12 cellular contexts compared by ENCODE assay signal in the genomic region with DNA sequence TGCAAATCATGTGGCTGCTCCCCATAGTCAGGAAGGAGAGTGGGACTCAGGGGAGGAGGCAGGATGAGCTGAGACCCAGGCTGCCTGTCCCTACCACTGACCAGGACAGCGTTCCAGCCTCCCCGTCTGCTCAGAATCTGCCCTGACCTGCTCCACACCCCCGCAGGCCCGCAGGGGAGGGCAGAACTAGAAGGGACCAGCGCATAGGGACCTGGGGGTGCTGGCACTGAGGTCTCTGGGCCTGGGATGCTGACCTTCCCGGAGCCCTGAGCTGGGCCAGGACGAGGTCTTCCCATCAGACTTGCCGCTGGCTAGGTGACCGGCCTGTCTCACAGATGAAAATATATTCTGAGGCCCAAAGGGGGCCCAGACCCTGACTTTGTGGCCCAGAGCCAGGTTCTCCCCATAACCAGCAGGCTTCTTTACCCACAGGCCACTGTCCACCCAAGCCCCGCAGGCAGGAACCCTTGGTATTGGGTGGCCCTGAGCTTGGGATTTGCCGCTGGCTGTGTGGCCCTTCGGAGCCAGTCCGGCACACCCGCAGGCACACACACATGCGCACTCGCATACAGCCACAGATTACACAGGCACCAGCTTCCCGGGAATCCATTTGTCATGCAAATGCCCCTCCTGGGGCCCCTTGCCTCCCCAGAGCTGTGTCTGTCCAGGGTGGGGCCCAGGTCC. TPM values are rescaled to one million over a fixed set of nuclear protein-coding genes. Genes with fewer than 3 reads are reported as not detected.
DNase-seq lines count a peak whose midpoint lies in the region; ATAC-seq, FAIRE-seq and TF ChIP-seq lines count a peak whose summit lies in the region.
"Had no signal": no experiment of that assay in that cellular context is flagged by ENCODE, and none has a peak within 500 bp of the region (broad histone marks: within the 10 kb centered on the region; RNA-seq: fewer than 3 reads in every experiment).

No MANE protein-coding gene starts in this region.

- WGBS in A549 (ENCODE audit: missing lambda C conversion rate) = 96% methylated on average over 5 of the region's 17 CpGs
- 86% methylated on average over 14 of the region's 17 CpGs for WGBS in esophagus muscularis mucosa

- H3K27me3 Mint-ChIP-seq in activated CD4-positive, alpha-beta memory T cell treated with anti-CD3 and anti-CD28 coated beads, Interleukin-2, amount 10 ng/mL, durations not matched to agents 7 days and 5 days = no peaks in the 10 kb centered on the region

- no peak for TF ChIP-seq CTCF in A549 (IDR thresholded peaks at IDR 0.05)
- no peak for TF ChIP-seq CTCF in esophagus muscularis mucosa (IDR thresholded peaks at IDR 0.05)

- ATAC-seq in A549 (no peak), HG03045 (IDR thresholded peaks at IDR 0.05; ENCODE audit: unreplicated experiment) (no peak)
- ATAC-seq: foreskin keratinocyte had no signal

- H3K9ac ChIP-seq in mucosa of rectum (ENCODE audit: low read depth in 1 of 2, low read length in 2 of 2) = peak overlapping the region; percentile 47 to 94

- H3K4me3 Mint-ChIP-seq in activated CD4-positive, alpha-beta memory T cell treated with anti-CD3 and anti-CD28 coated beads, Interleukin-2, amount 10 ng/mL, durations not matched to agents 7 days and 5 days = no peak overlapping the region
- H3K4me3 Mint-ChIP-seq: nephron progenitor cell had no signal

- H3K4me1 Mint-ChIP-seq in activated CD4-positive, alpha-beta memory T cell treated with anti-CD3 and anti-CD28 coated beads, Interleukin-2, amount 10 ng/mL, durations not matched to agents 7 days and 5 days = peaks cover 15% of the 10 kb centered on the region

- no peaks in the 10 kb centered on the region for H3K27me3 ChIP-seq in H7 (ENCODE audit: control insufficient read depth, insufficient read depth, low read length)
- H3K27me3 ChIP-seq in mucosa of rectum (ENCODE audit: control insufficient read depth in 2 of 2, insufficient read depth in 2 of 2, low read length in 2 of 2) = no peaks in the 10 kb centered on the region
- H3K27me3 ChIP-seq in esophagus muscularis mucosa = no peaks in the 10 kb centered on the region
- H3K27me3 ChIP-seq: BE2C, foreskin keratinocyte had no signal

- H3K9me3 ChIP-seq in A549 = no peaks in the 10 kb centered on the region
- H3K9me3 ChIP-seq in mucosa of rectum (ENCODE audit: control insufficient read depth in 2 of 2, low read length in 2 of 2) = no peaks in the 10 kb centered on the region
- no peaks in the 10 kb centered on the region for H3K9me3 ChIP-seq in esophagus muscularis mucosa
- H3K9me3 ChIP-seq: BE2C had no signal

- TF ChIP-seq RAD21 in A549 (conservative IDR thresholded peaks at IDR 0.05 in 1 of 2, IDR thresholded peaks at IDR 0.05 in 1 of 2) = no peak

- H3K27ac ChIP-seq in A549 (peak overlapping the region; percentile 91 to 93; a peak in 3 of 6 replicates), mucosa of rectum (ENCODE audit: low read depth in 2 of 2, low read length in 2 of 2) (peak overlapping the region; percentile 98 to 100), esophagus muscularis mucosa (replicated peaks in 1 of 4) (no peak overlapping the region)
- H3K27ac ChIP-seq: foreskin keratinocyte had no signal

- no peak for TF ChIP-seq POLR2A in A549 (IDR thresholded peaks at IDR 0.05; ENCODE audit: low read length)
- no peak for TF ChIP-seq POLR2A in esophagus muscularis mucosa (IDR thresholded peaks at IDR 0.05; ENCODE audit: low read depth)

- intact Hi-C loops in esophagus muscularis mucosa (cut with DNase I) = no loop called here

- H3K36me3 Mint-ChIP-seq in activated CD4-positive, alpha-beta memory T cell treated with anti-CD3 and anti-CD28 coated beads, Interleukin-2, amount 10 ng/mL, durations not matched to agents 7 days and 5 days (ENCODE audit: low read depth) = no peaks in the 10 kb centered on the region

- peak overlapping the region; percentile 88 for H3K27ac Mint-ChIP-seq in activated CD4-positive, alpha-beta memory T cell treated with anti-CD3 and anti-CD28 coated beads, Interleukin-2, amount 10 ng/mL, durations not matched to agents 7 days and 5 days
- H3K27ac Mint-ChIP-seq: nephron progenitor cell had no signal

- H3K4me3 ChIP-seq in A549 (no peak overlapping the region), H7 (ENCODE audit: insufficient read depth, low read depth, low read length) (no peak overlapping the region), mucosa of rectum (ENCODE audit: low read length in 2 of 2) (peak overlapping the region; percentile 37 to 84), esophagus muscularis mucosa (no peak overlapping the region)

- POLR2A ChIA-PET in A549 (lab: Yijun Ruan, JAX) = no interaction called here
- POLR2A ChIA-PET in activated CD4-positive, alpha-beta memory T cell treated with anti-CD3 and anti-CD28 coated beads, Interleukin-2, amount 10 ng/mL, durations not matched to agents 7 days and 5 days (lab: Charles Lee) = interaction anchor here (1.1 to 1.9 kb wide), 4 partner anchors 10 to 14 kb away, joined by 5 to 15 read pairs (median 6); a partner anchor contains a TSS

- CTCF ChIA-PET in A549 (lab: Yijun Ruan, JAX) = interaction anchor here (1.1 to 1.4 kb wide), 3 partner anchors 10 to 84 kb away, joined by 3 to 4 read pairs (median 4); no protein-coding TSS in a partner anchor
- CTCF ChIA-PET in activated CD4-positive, alpha-beta memory T cell treated with anti-CD3 and anti-CD28 coated beads, Interleukin-2, amount 10 ng/mL, durations not matched to agents 7 days and 5 days (lab: Charles Lee) = interaction anchor here (0.8 kb wide), 1 partner anchor 84 kb away, joined by 3 read pairs; no protein-coding TSS in a partner anchor

- no peak for FAIRE-seq in A549 (lab: Jason Lieb, UNC)

- DNase-seq in A549 (ENCODE audit: low read depth in 1 of 2, low spot score in 1 of 2) = no peak
- DNase-seq in H7 = peak; percentile 82
- DNase-seq in activated CD4-positive, alpha-beta memory T cell treated with anti-CD3 and anti-CD28 coated beads, Interleukin-2, amount 10 ng/mL, durations not matched to agents 7 days and 5 days = no peak
- DNase-seq in esophagus muscularis mucosa (ENCODE audit: extremely low spot score) = no peak
- DNase-seq in stimulated activated CD4-positive, alpha-beta T cell treated with anti-CD3 and anti-CD28 coated beads, Interleukin-1b, Interleukin-23, amount 100 ng/mL, for 48 hours = no peak
- DNase-seq in AG20443 (ENCODE audit: low spot score) = no peak
- DNase-seq: BE2C, foreskin keratinocyte, islet precursor cell, nephron progenitor cell had no signal

- no peak overlapping the region for H3K4me2 ChIP-seq in A549

- no peak for TF ChIP-seq EP300 in A549 (IDR thresholded peaks at IDR 0.05)
- no peak for TF ChIP-seq EP300 in esophagus muscularis mucosa (IDR thresholded peaks at IDR 0.05)

- H3K4me1 ChIP-seq in A549 (peaks cover 47% of the 10 kb centered on the region), mucosa of rectum (ENCODE audit: control insufficient read depth in 2 of 2, insufficient read depth in 2 of 2, low read length in 2 of 2) (peaks cover 37 to 42% of the 10 kb centered on the region in 2 donors), esophagus muscularis mucosa (peaks cover 1 to 10% (median 3%) of the 10 kb centered on the region in 4 donors)

- H3K36me3 ChIP-seq in H7 (replicated peaks; ENCODE audit: control insufficient read depth, insufficient read depth, low read length) = no peaks in the 10 kb centered on the region
- no peaks in the 10 kb centered on the region for H3K36me3 ChIP-seq in mucosa of rectum (ENCODE audit: control insufficient read depth in 2 of 2, insufficient read depth in 2 of 2, low read length in 2 of 2)
- no peaks in the 10 kb centered on the region for H3K36me3 ChIP-seq in esophagus muscularis mucosa
- H3K36me3 ChIP-seq: BE2C had no signal

- H3K9me3 Mint-ChIP-seq in activated CD4-positive, alpha-beta memory T cell treated with anti-CD3 and anti-CD28 coated beads, Interleukin-2, amount 10 ng/mL, durations not matched to agents 7 days and 5 days = peaks cover 3% of the 10 kb centered on the region
- H3K9me3 Mint-ChIP-seq: nephron progenitor cell had no signal

TF ChIP-seq in A549, 52 proteins besides CTCF, POLR2A, EP300 and RAD21 (continues in another document):
- TF ChIP-seq EHF (CRISPR knock-in tag; IDR thresholded peaks at IDR 0.05) (no peak), JUNB (IDR thresholded peaks at IDR 0.05) (no peak), ZSCAN20 (CRISPR knock-in tag; IDR thresholded peaks at IDR 0.05) (no peak), HOXB5 (CRISPR knock-in tag; IDR thresholded peaks at IDR 0.05) (no peak), EHMT2 (IDR thresholded peaks at IDR 0.05; ENCODE audit: low read depth) (no peak)

RNA-seq across cellular contexts. Expression of a gene that starts 13.8 kb away (rescaled TPM):
- polyA plus RNA-seq in A549 (2011; rRNA removed) = 3.8 and 4.4 TPM in 2 replicates
- polyA plus RNA-seq in A549 (2012; cell fraction: cytosol; rRNA removed) = 17.0 and 25.0 TPM in 2 replicates
- 45.2 and 46.5 TPM in 2 replicates for polyA plus RNA-seq in A549 (2012; cell fraction: nucleus; rRNA removed)
- polyA plus RNA-seq in A549 (2017; fragmentation: RNase III; extraction: RNeasy Plus Mini Kit Qiagen cat#74134 plus additional on column Dnase treatment) = 10.3 to 11.3 TPM (median 11.2 TPM) in 3 replicates
- 1.6 and 3.0 TPM in 2 replicates for polyA minus RNA-seq in A549 (2011; rRNA and poly(A)+ RNA removed)
- total RNA-seq in H7 (2014; rRNA removed; shearing (Covaris generic)) = 71.2 and 79.7 TPM in 2 replicates
- total RNA-seq in activated CD4-positive, alpha-beta memory T cell treated with anti-CD3 and anti-CD28 coated beads, Interleukin-2, amount 10 ng/mL, durations not matched to agents 7 days and 5 days = 10 to 100 TPM; 60.1 to 62.3 TPM
- total RNA-seq in esophagus muscularis mucosa = 100 to 1,000 TPM in 1 of 4 donors, 10 to 100 TPM in 3; 36.1 to 106 (median 56.5) TPM

RNA-seq across cellular contexts. Expression of a gene that starts 28.3 kb away (rescaled TPM):
- 14.4 and 15.1 TPM in 2 replicates for polyA plus RNA-seq in A549 (2011; rRNA removed)
- polyA plus RNA-seq in A549 (2012; cell fraction: cytosol; rRNA removed) = 44.0 and 51.4 TPM in 2 replicates
- polyA plus RNA-seq in A549 (2012; cell fraction: nucleus; rRNA removed) = 63.9 and 67.7 TPM in 2 replicates
- 18.7 to 20.6 TPM (median 18.7 TPM) in 3 replicates for polyA plus RNA-seq in A549 (2017; fragmentation: RNase III; extraction: RNeasy Plus Mini Kit Qiagen cat#74134 plus additional on column Dnase treatment)
- 3.6 TPM in 2 replicates for polyA minus RNA-seq in A549 (2011; rRNA and poly(A)+ RNA removed)
- total RNA-seq in H7 (2014; rRNA removed; shearing (Covaris generic)) = 22.8 and 45.6 TPM in 2 replicates
- total RNA-seq in activated CD4-positive, alpha-beta memory T cell treated with anti-CD3 and anti-CD28 coated beads, Interleukin-2, amount 10 ng/mL, durations not matched to agents 7 days and 5 days = 10 to 100 TPM; 50.0 to 51.2 TPM
- total RNA-seq in esophagus muscularis mucosa = 10 to 100 TPM; 32.0 to 38.2 (median 34.2) TPM

RNA-seq across cellular contexts. Expression of a gene that starts 28.5 kb away (rescaled TPM):
- polyA plus RNA-seq in A549 (2011; rRNA removed) (4.4 and 5.2 TPM in 2 replicates), A549 (2017; fragmentation: RNase III; extraction: RNeasy Plus Mini Kit Qiagen cat#74134 plus additional on column Dnase treatment) (6.3 to 9.0 TPM (median 7.7 TPM) in 3 replicates)
- polyA plus RNA-seq in A549 (2012; cell fraction: cytosol; rRNA removed) = 8.9 and 13.6 TPM in 2 replicates
- 16.7 and 19.5 TPM in 2 replicates for polyA plus RNA-seq in A549 (2012; cell fraction: nucleus; rRNA removed)
- 5.8 and 8.2 TPM in 2 replicates for polyA minus RNA-seq in A549 (2011; rRNA and poly(A)+ RNA removed)
- total RNA-seq in H7 (2014; rRNA removed; shearing (Covaris generic)) = 28.5 and 32.9 TPM in 2 replicates
- 10 to 100 TPM; 14.7 to 20.6 TPM for total RNA-seq in activated CD4-positive, alpha-beta memory T cell treated with anti-CD3 and anti-CD28 coated beads, Interleukin-2, amount 10 ng/mL, durations not matched to agents 7 days and 5 days
- 10 to 100 TPM; 17.7 to 28.0 (median 23.8) TPM for total RNA-seq in esophagus muscularis mucosa

Comparison
In these comparisons a context has a peak if more than half of its experiments do, and no peak if none do; other contexts are left out.
1. H3K27ac ChIP-seq: peak in A549 (2 of 2) and mucosa of rectum (2 of 2); none in esophagus muscularis mucosa (0 of 4).
2. H3K4me3 ChIP-seq: peak in mucosa of rectum (2 of 2); none in A549 (single experiment), H7 (single experiment) and esophagus muscularis mucosa (0 of 4).